26 cellular contexts compared by ENCODE assay signal in the genomic region with DNA sequence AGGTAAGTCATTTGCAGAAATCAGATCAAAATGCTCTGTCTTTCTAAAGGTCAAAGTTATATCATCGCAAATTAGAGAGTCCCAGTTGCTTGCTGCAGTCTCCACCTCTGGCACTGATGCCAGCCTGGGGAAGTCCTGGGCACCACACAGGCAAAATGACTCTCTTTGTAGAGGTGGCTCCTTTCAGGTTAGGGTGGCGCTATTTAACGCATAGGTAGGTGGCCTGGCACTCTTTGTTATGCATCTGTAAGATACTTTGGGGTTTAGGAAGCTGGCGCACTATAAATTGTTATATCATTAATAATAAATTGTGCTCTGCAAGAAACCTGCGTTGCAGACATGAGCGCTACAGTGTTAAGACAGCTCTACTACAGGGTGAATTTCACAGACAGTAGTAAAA.
"Had no signal": no experiment of that assay in that cellular context is flagged by ENCODE, and none has a peak within 500 bp of the region (broad histone marks: within the 10 kb centered on the region; RNA-seq: fewer than 3 reads in every experiment).

No MANE protein-coding gene starts in this region.

- H3K4me3 Mint-ChIP-seq: activated CD4-positive, alpha-beta memory T cell treated with anti-CD3 and anti-CD28 coated beads, Interleukin-2, amount 10 ng/mL, durations not matched to agents 7 days and 5 days; activated CD4-positive, alpha-beta T cell treated with anti-CD3 and anti-CD28 coated beads, Interleukin-2, amount 10 ng/mL, durations not matched to agents 7 days and 5 days; activated T-cell treated with anti-CD3 and anti-CD28 coated beads, Interleukin-2, amount 50 U/mL, for 24 hours; central memory CD8-positive, alpha-beta T cell; naive B cell; neural crest cell; stimulated activated naive B cell treated with anti-CD40 and anti-IgM and Interleukin-4, amounts not matched to agents 10 μg/mL and 1 μg/mL and 100 μg/mL, for 72 hours had no signal

- H3K4me3 ChIP-seq: right atrium auricular region, suprapubic skin, tibial artery had no signal

- H3K36me3 Mint-ChIP-seq: mesothelial cell of epicardium; stimulated activated naive B cell treated with anti-CD40 and anti-IgM and Interleukin-4, amounts not matched to agents 10 μg/mL and 1 μg/mL and 100 μg/mL, for 72 hours had no signal

- H3K27me3 ChIP-seq: right atrium auricular region, tibial artery had no signal

- ATAC-seq: left cardiac atrium; stimulated activated naive B cell treated with anti-CD40 and anti-IgM and Interleukin-4, amounts not matched to agents 10 μg/mL and 1 μg/mL and 100 μg/mL, for 72 hours had no signal

- H3K4me1 ChIP-seq: right atrium auricular region, suprapubic skin, tibial artery had no signal

- H3K4me1 Mint-ChIP-seq: activated CD4-positive, alpha-beta memory T cell treated with anti-CD3 and anti-CD28 coated beads, Interleukin-2, amount 10 ng/mL, durations not matched to agents 7 days and 5 days; central memory CD8-positive, alpha-beta T cell; naive B cell; stimulated activated naive B cell treated with anti-CD40 and anti-IgM and Interleukin-4, amounts not matched to agents 10 μg/mL and 1 μg/mL and 100 μg/mL, for 72 hours had no signal

- H3K9me3 Mint-ChIP-seq: activated CD4-positive, alpha-beta memory T cell treated with anti-CD3 and anti-CD28 coated beads, Interleukin-2, amount 10 ng/mL, durations not matched to agents 7 days and 5 days; activated CD4-positive, alpha-beta T cell treated with anti-CD3 and anti-CD28 coated beads, Interleukin-2, amount 10 ng/mL, durations not matched to agents 7 days and 5 days; activated T-cell treated with anti-CD3 and anti-CD28 coated beads, Interleukin-2, amount 50 U/mL, for 24 hours; central memory CD8-positive, alpha-beta T cell; neural crest cell; stimulated activated naive B cell treated with anti-CD40 and anti-IgM and Interleukin-4, amounts not matched to agents 10 μg/mL and 1 μg/mL and 100 μg/mL, for 72 hours had no signal

- H3K27ac ChIP-seq: epithelial cell of prostate, right atrium auricular region, suprapubic skin, tibial artery, VCaP had no signal

- DNase-seq: activated CD4-positive, alpha-beta memory T cell treated with anti-CD3 and anti-CD28 coated beads, Interleukin-2, amount 10 ng/mL, durations not matched to agents 7 days and 5 days; activated CD4-positive, alpha-beta T cell treated with anti-CD3 and anti-CD28 coated beads, Interleukin-2, amount 10 ng/mL, durations not matched to agents 7 days and 5 days; activated CD4-positive, CD25-positive, alpha-beta regulatory T cell treated with anti-CD3 and anti-CD28 coated beads, Interleukin-2, amount 50 U/mL, for 72 hours; activated CD8-positive, alpha-beta memory T cell treated with anti-CD3 and anti-CD28 coated beads, Interleukin-2, amount 50 U/mL, for 48 hours; activated gamma-delta T cell; activated naive CD4-positive, alpha-beta T cell treated with anti-CD3 and anti-CD28 coated beads, Interleukin-2, amount 50 U/mL, for 16 hours; activated T-cell treated with anti-CD3 and anti-CD28 coated beads, Interleukin-2, amount 50 U/mL, for 24 hours; amniotic stem cell; dermis blood vessel endothelial cell; effector CD4-positive, alpha-beta T cell; left cardiac atrium; mammary epithelial cell; naive B cell; occipital lobe; stimulated activated CD4-positive, alpha-beta T cell treated with anti-CD3 and anti-CD28 coated beads, Interleukin-15, amount 100 ng/mL, for 24 hours; stimulated activated CD4-positive, alpha-beta T cell treated with anti-CD3 and anti-CD28 coated beads, Interleukin-2, amount 100 ng/mL, for 24 hours; stimulated activated naive B cell treated with anti-CD40 and anti-IgM and Interleukin-4, amounts not matched to agents 10 μg/mL and 1 μg/mL and 100 μg/mL, for 72 hours; T-helper 9 cell; tibial artery had no signal

- H3K27ac Mint-ChIP-seq: activated CD4-positive, alpha-beta memory T cell treated with anti-CD3 and anti-CD28 coated beads, Interleukin-2, amount 10 ng/mL, durations not matched to agents 7 days and 5 days; activated CD4-positive, alpha-beta T cell treated with anti-CD3 and anti-CD28 coated beads, Interleukin-2, amount 10 ng/mL, durations not matched to agents 7 days and 5 days; activated T-cell treated with anti-CD3 and anti-CD28 coated beads, Interleukin-2, amount 50 U/mL, for 24 hours; stimulated activated naive B cell treated with anti-CD40 and anti-IgM and Interleukin-4, amounts not matched to agents 10 μg/mL and 1 μg/mL and 100 μg/mL, for 72 hours had no signal

- H3K36me3 ChIP-seq: right atrium auricular region, suprapubic skin, tibial artery had no signal
